ENCODE assay signal across 10 cellular contexts in genomic region chr17:2412561-2413021, GRCh38. TPM values are rescaled to one million over a fixed set of nuclear protein-coding genes. Genes with fewer than 3 reads are reported as not detected.
A peak's percentile ranks its signal among the peaks of the same experiment; 100 is the strongest.
DNase-seq lines count a peak whose midpoint lies in the region; ATAC-seq and TF ChIP-seq lines count a peak whose summit lies in the region.
"Had no signal": no experiment of that assay in that cellular context is flagged by ENCODE, and none has a peak within 500 bp of the region (broad histone marks: within the 10 kb centered on the region; RNA-seq: fewer than 3 reads in every experiment).

No MANE protein-coding gene starts in this region.

- intact Hi-C loops in left ventricle myocardium inferior (cut with micrococcal nuclease): no loop called here
- intact Hi-C loops in spleen (cut with DNase I; ENCODE audit: low total_unique reads): loop anchor here (10.0 kb wide), 1 partner anchor 48 kb away; no protein-coding TSS in a partner anchor

- H3K27ac ChIP-seq in GM23248 (peak overlapping the region; percentile 64), left ventricle myocardium inferior (replicated peaks) (peak overlapping the region; percentile 62), spleen (peak overlapping the region in 5 of 8 donors; percentile 2 to 51 (median 28))

- H3K4me3 ChIP-seq in GM23248 (no peak overlapping the region), left ventricle myocardium inferior (no peak overlapping the region), spleen (no peak overlapping the region)
- H3K4me3 ChIP-seq: GM12878 had no signal

- no peak for TF ChIP-seq POLR2A in spleen (IDR thresholded peaks at IDR 0.05)

- H3K36me3 ChIP-seq in GM23248 (ENCODE audit: low read depth) (no peaks in the 10 kb centered on the region), left ventricle myocardium inferior (peaks cover 8% of the 10 kb centered on the region), spleen (peaks cover 0 to 24% (median 9%) of the 10 kb centered on the region in 6 donors)

- peak overlapping the region; percentile 21 for H3K4me2 ChIP-seq in GM23248 (ENCODE audit: unreplicated experiment)

- no peak for ATAC-seq in HG03342 (IDR thresholded peaks at IDR 0.05; ENCODE audit: unreplicated experiment)
- ATAC-seq: GM12878 had no signal

- DNase-seq in GM23248: peak; percentile 77
- peak; percentile 45 for DNase-seq in astrocyte of the hippocampus (ENCODE audit: low read depth, low spot score)
- DNase-seq in left ventricle myocardium inferior: no peak
- DNase-seq in spleen: no peak
- DNase-seq in RKO (ENCODE audit: low spot score): no peak
- DNase-seq in NCI-H2227 treated with DMSO at 0.1 percent for 48 hours (lab: John Stamatoyannopoulos, UW): no peak
- DNase-seq in CD1c-positive myeloid dendritic cell (ENCODE audit: extremely low spot score): no peak
- DNase-seq: MV-4-11 had no signal

- no peaks in the 10 kb centered on the region for H4K20me1 ChIP-seq in GM23248 (ENCODE audit: insufficient read depth)

- no peaks in the 10 kb centered on the region for H3K9me2 ChIP-seq in GM23248 (ENCODE audit: insufficient read depth)

- 10 to 28% methylated on average over 2 of the region's 2 CpGs for WGBS in GM23248 (ENCODE audit: low coverage in 1 of 2, low lambda C conversion rate in 2 of 2, missing lambda C conversion rate in 2 of 2), 2 experiments
- 54 to 78% (median 76%) methylated on average over 2 of the region's 2 CpGs for WGBS in spleen, 5 donors

- in situ Hi-C loops in GM23248 (cut with MboI): no loop called here

- no peak for TF ChIP-seq CTCF in left ventricle myocardium inferior (IDR thresholded peaks at IDR 0.05; ENCODE audit: borderline replicate concordance)
- TF ChIP-seq CTCF in spleen (IDR thresholded peaks at IDR 0.05 in 8 of 11, conservative IDR thresholded peaks at IDR 0.05 in 3 of 11): no peak

- 0 out of 2 replicates have a peak overlapping the region, but pooled peaks have one; percentile 17 for H2AFZ ChIP-seq in GM23248

- H3F3A ChIP-seq in GM23248 (ENCODE audit: insufficient read depth): peaks cover 14% of the 10 kb centered on the region

- H3K27me3 ChIP-seq in GM23248 (replicated peaks; ENCODE audit: insufficient read depth): no peaks in the 10 kb centered on the region
- no peaks in the 10 kb centered on the region for H3K27me3 ChIP-seq in left ventricle myocardium inferior (ENCODE audit: low read depth)
- no peaks in the 10 kb centered on the region for H3K27me3 ChIP-seq in spleen (replicated peaks in 1 of 7)

- peak overlapping the region; percentile 53 for H3K9ac ChIP-seq in GM23248

- no peaks in the 10 kb centered on the region for H3K9me3 ChIP-seq in GM23248 (ENCODE audit: low read depth)
- H3K9me3 ChIP-seq in left ventricle myocardium inferior (replicated peaks): no peaks in the 10 kb centered on the region
- no peaks in the 10 kb centered on the region for H3K9me3 ChIP-seq in spleen

- H3K4me1 ChIP-seq in GM23248 (ENCODE audit: insufficient read depth) (peaks cover 20% of the 10 kb centered on the region), left ventricle myocardium inferior (peaks cover 35% of the 10 kb centered on the region), spleen (peaks cover 4 to 22% (median 11%) of the 10 kb centered on the region in 6 donors)

- no peaks in the 10 kb centered on the region for H3K79me2 ChIP-seq in GM23248 (ENCODE audit: insufficient read depth)

RNA-seq across cellular contexts. Expression of gene MNT, which starts 11.7 kb away (rescaled TPM):
- total RNA-seq in GM23248 (2014; rRNA removed; shearing (Covaris generic)): 3.7 and 6.2 TPM in 2 replicates
- polyA plus RNA-seq in GM23248 (2016; fragmentation: Nextera tagmentation; extraction: Ambion mirVana): 6.2 and 8.2 TPM in 2 replicates
- 9.9 TPM for total RNA-seq in left ventricle myocardium inferior
- 10 to 100 TPM; 18.9 to 38.5 (median 28.8) TPM for total RNA-seq in spleen
- 10 to 100 TPM in 1 of 3 donors, 1 to 10 TPM in 2; 2.8 to 11.1 (median 2.8) TPM for polyA plus RNA-seq in spleen

Comparison
In these comparisons a context has a peak if more than half of its experiments do, and no peak if none do; other contexts are left out.
1. DNase-seq: peak in GM23248 (single experiment) and astrocyte of the hippocampus (single experiment); none in left ventricle myocardium inferior (single experiment), spleen (single experiment), RKO (single experiment), NCI-H2227 treated with DMSO at 0.1 percent for 48 hours (single experiment) and CD1c-positive myeloid dendritic cell (single experiment).
2. Peak in every context shown above with its lines, with median percentiles within 50 percentile points of each other: H3K27ac ChIP-seq.